16 cellular contexts compared by ENCODE assay signal in the genomic region with DNA sequence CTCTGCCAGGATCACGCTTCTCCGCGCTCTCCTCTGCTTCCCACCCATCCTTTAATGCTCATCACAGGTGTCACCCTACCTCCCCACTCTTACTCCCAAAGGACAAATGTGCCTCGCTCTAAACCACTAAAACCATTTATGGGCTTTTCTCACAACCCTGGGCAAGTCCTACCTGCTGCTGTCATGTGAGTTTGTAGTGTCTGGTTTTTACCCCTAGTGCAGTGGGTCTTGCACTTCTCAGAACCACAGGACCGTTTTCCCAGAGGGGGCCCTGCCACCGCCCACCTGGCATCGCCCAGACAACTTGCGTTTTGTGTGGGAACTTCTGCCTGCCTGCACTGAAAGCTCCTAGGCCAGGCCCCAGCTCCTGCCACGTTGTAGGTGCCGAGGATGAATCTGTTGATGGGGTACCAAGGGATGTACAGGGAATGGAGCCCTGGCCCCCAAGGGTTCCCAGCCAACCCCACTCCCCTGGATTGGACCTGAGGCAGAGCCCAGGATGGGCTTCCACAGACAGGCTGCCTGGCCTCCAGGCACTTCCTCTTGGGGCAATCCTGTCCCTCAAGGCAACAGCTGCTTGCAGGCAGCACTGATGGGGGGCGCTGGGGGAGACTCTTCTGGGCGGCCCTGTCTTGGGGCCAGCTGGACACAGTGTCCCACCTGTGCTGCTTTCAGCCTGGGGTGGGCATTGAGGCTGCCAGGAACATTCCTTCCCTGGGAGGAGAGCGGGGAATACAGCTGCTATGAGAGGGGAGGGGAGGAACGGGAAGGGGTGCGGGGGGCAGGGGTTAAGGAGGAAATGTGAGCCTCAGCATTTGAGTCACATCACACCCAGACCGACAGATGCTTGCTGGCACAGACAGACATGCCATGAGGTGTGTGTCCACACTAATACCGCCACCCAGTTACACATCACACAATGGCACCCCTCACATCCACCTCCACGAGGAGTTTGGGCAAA.
DNase-seq lines count a peak whose midpoint lies in the region; ATAC-seq and TF ChIP-seq lines count a peak whose summit lies in the region.
"Had no signal": no experiment of that assay in that cellular context is flagged by ENCODE, and none has a peak within 500 bp of the region (broad histone marks: within the 10 kb centered on the region; RNA-seq: fewer than 3 reads in every experiment).

No MANE protein-coding gene starts in this region.

- TF ChIP-seq CTCF in CD14-positive monocyte (IDR thresholded peaks at IDR 0.05) (no peak), PC-9 (conservative IDR thresholded peaks at IDR 0.05) (no peak), psoas muscle (IDR thresholded peaks at IDR 0.05) (no peak)

- POLR2A ChIA-PET in PC-9 (lab: Charles Lee; ENCODE audit: unreplicated experiment) = interaction anchor here (0.7 kb wide), 1 partner anchor 23 kb away, joined by 6 read pairs; no protein-coding TSS in a partner anchor

- CTCF ChIA-PET in PC-9 (lab: Charles Lee) = interaction anchor here (0.6 kb wide), 2 partner anchors 31 to 263 kb away, joined by 4 to 5 read pairs; no protein-coding TSS in a partner anchor

- no peaks in the 10 kb centered on the region for H4K20me1 ChIP-seq in PC-9 (ENCODE audit: insufficient read depth)

- H3K79me2 ChIP-seq in PC-9 (ENCODE audit: low read depth) = no peaks in the 10 kb centered on the region

- H3K9me3 ChIP-seq in PC-9 (ENCODE audit: insufficient read depth, low read depth) (no peaks in the 10 kb centered on the region), psoas muscle (no peaks in the 10 kb centered on the region)
- H3K9me3 ChIP-seq: thyroid gland had no signal

- peak overlapping the region in 1 of 2 donors; percentile 64 for H3K4me3 Mint-ChIP-seq in CD14-positive monocyte

- H3K4me1 ChIP-seq in PC-9 (replicated peaks; ENCODE audit: insufficient read depth) (peaks cover 57% of the 10 kb centered on the region), psoas muscle (peaks cover 7% of the 10 kb centered on the region)

- H3K27me3 ChIP-seq in PC-9 (ENCODE audit: insufficient read depth, low read depth) = no peaks in the 10 kb centered on the region
- H3K27me3 ChIP-seq in psoas muscle (ENCODE audit: insufficient read depth in 3 of 3, low read length in 2 of 3) = no peaks in the 10 kb centered on the region
- H3K27me3 ChIP-seq: thyroid gland had no signal

- H3K4me2 ChIP-seq in PC-9 = peak overlapping the region; percentile 57; the same call in 1 of the 2 replicates

- H2AFZ ChIP-seq in PC-9 = no peak overlapping the region

- H3K27ac ChIP-seq in PC-9 = no peak overlapping the region
- peak overlapping the region; percentile 98 for H3K27ac ChIP-seq in epithelial cell of prostate
- H3K27ac ChIP-seq in psoas muscle = no peak overlapping the region
- H3K27ac ChIP-seq: thyroid gland had no signal

- intact Hi-C loops in CD14-positive monocyte (cut with micrococcal nuclease) (no loop called here), PC-9 (cut with micrococcal nuclease; ENCODE audit: unreplicated experiment) (no loop called here), psoas muscle (cut with DNase I) (no loop called here)

- peaks cover 36% of the 10 kb centered on the region for H3F3A ChIP-seq in PC-9 (ENCODE audit: insufficient read depth, low read depth)

- 57 to 69% (median 62%) methylated on average over 18 of the region's 18 CpGs for WGBS in psoas muscle, 3 donors

- BruUV-seq in PC-9 (replicated peaks; lab: Mats Ljungman, UMichigan) = no TSS peak

- H3K9me3 Mint-ChIP-seq in CD14-positive monocyte = no peaks in the 10 kb centered on the region

- H3K36me3 ChIP-seq in PC-9 (ENCODE audit: low read depth) (no peaks in the 10 kb centered on the region), psoas muscle (ENCODE audit: insufficient read depth in 1 of 2, low read depth in 1 of 2) (no peaks in the 10 kb centered on the region)
- H3K36me3 ChIP-seq: thyroid gland had no signal

- peak overlapping the region in 2 of 7 donors; percentile 24 to 36 for H3K27ac Mint-ChIP-seq in CD14-positive monocyte

- H3K9me2 ChIP-seq in PC-9 (ENCODE audit: insufficient read depth) = no peaks in the 10 kb centered on the region

- H3K4me3 ChIP-seq in PC-9 = no peak overlapping the region
- H3K4me3 ChIP-seq in psoas muscle = no peak overlapping the region
- H3K4me3 ChIP-seq: thyroid gland had no signal

- peaks cover 2 to 5% (median 4%) of the 10 kb centered on the region in 3 donors for H3K27me3 Mint-ChIP-seq in CD14-positive monocyte (ENCODE audit: low read depth in 3 of 3)

- peaks cover 0 to 3% of the 10 kb centered on the region in 2 donors for H3K36me3 Mint-ChIP-seq in CD14-positive monocyte

- H3K4me1 Mint-ChIP-seq in CD14-positive monocyte = peaks cover 44% of the 10 kb centered on the region

- DNase-seq in CD14-positive monocyte (ENCODE audit: low spot score) (peak; percentile 34), PC-9 (no peak), epithelial cell of prostate (ENCODE audit: low read depth, low spot score) (no peak), psoas muscle (peak in 1 of 2 donors; percentile 67), hippocampal formation (lab: John Stamatoyannopoulos, UW) (no peak), kidney tubule cell (ENCODE audit: low spot score) (no peak), NCI-H1436 (lab: John Stamatoyannopoulos, UW) (no peak)
- no peak for DNase-seq in stimulated activated CD8-positive, alpha-beta memory T cell treated with anti-CD3 and anti-CD28 coated beads, Interleukin-4, amount 100 ng/mL, for 48 hours
- DNase-seq: activated T-cell treated with anti-CD3 and anti-CD28 coated beads, Interleukin-2, amount 50 U/mL, for 1 hour; amygdala; DMS79; NCI-H1092 treated with DMSO at 0.1 percent for 48 hours; NCI-H226; occipital lobe; thyroid gland had no signal

- peak; percentile 18 to 89 (median 72) for ATAC-seq in psoas muscle
- ATAC-seq: activated CD4-positive, CD25-positive, alpha-beta regulatory T cell treated with anti-CD3 and anti-CD28 coated beads, Interleukin-2, amount 50 U/mL, for 24 hours had no signal
